Comparison of ENCODE assay signal across 8 cellular contexts in the genomic region with DNA sequence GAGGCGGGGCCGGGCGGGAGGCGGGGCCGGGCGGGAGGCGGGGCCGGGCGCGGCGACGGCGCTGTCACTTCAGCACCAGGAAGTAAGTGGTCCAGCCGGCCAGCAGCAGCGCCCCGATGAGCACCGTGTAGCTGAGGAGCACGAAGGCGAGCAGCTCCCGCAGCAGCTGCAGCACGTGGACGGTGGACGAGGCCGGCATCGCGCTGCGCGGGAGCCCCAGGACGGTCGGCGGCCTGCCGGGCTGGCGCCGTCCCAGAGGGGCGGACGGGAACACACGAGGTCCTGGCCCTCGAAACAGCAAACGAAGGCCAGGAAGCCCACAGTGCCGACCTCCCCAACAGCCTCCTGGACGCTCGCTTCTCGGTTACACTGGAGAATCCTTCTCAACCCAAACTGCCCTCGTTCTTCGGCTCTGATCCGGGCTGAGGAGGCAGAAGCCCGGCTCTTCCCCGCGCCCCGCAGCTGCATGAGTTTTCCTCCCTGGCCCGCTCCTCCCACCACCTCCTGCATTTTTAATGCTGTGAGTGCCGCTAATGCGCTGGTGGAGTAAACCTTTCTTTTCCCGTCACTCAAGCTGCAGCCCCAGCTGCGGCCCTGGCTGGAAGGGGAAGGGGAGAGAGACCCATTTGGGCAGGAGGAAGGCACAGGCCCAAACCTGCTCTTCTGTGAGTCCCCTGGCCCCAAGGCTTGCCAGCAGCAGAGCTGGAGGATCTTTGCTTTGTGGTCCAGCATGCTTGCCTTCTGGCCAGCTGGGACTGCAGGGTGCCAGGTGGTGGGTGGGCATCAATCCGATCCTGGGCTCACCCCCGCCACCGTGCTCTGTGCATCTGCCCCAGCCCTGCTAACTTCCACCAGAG. TPM values are rescaled to one million over a fixed set of nuclear protein-coding genes. Genes with fewer than 3 reads are reported as not detected.
A peak's percentile ranks its signal among the peaks of the same experiment; 100 is the strongest.
DNase-seq lines count a peak whose midpoint lies in the region; ATAC-seq, FAIRE-seq and TF ChIP-seq lines count a peak whose summit lies in the region.

No MANE protein-coding gene starts in this region.

- POLR2A ChIA-PET in CD4-positive, alpha-beta memory T cell (lab: Charles Lee; ENCODE audit: partially characterized antibody), result interaction anchor here (0.5 to 9.5 kb wide), 24 partner anchors 10 to 1139 kb away, joined by 3 to 155 read pairs (median 6); a partner anchor contains a TSS

- H3K4me1 Mint-ChIP-seq in CD4-positive, alpha-beta memory T cell, result peaks cover 26 to 53% (median 37%) of the 10 kb centered on the region in 4 donors
- H3K4me1 Mint-ChIP-seq in natural killer cell, result peaks cover 37 to 42% of the 10 kb centered on the region in 2 donors

- peak overlapping the region in 5 of 7 donors; percentile 24 to 93 (median 79) for H3K27ac Mint-ChIP-seq in CD4-positive, alpha-beta memory T cell
- peak overlapping the region; percentile 84 to 99 for H3K27ac Mint-ChIP-seq in natural killer cell

- no peaks in the 10 kb centered on the region for H3K9me3 Mint-ChIP-seq in CD4-positive, alpha-beta memory T cell
- no peaks in the 10 kb centered on the region for H3K9me3 Mint-ChIP-seq in natural killer cell

- peaks cover 19 to 45% of the 10 kb centered on the region in 2 donors for H3K36me3 Mint-ChIP-seq in CD4-positive, alpha-beta memory T cell
- no peaks in the 10 kb centered on the region for H3K36me3 Mint-ChIP-seq in natural killer cell

- no peak overlapping the region for H3K27ac ChIP-seq in CD4-positive, alpha-beta memory T cell (ENCODE audit: low read depth, low read length)

- DNase-seq in CD4-positive, alpha-beta memory T cell, result peak in 1 of 5 donors; percentile 9
- DNase-seq in bronchial epithelial cell (ENCODE audit: low read depth) (no peak), natural killer cell (peak; percentile 20), NCI-H1105 (lab: John Stamatoyannopoulos, UW) (no peak), GM03348 (ENCODE audit: low spot score) (no peak), hippocampal formation (lab: John Stamatoyannopoulos, UW) (no peak)
- no peak for DNase-seq in effector CD4-positive, alpha-beta T cell

- CTCF ChIA-PET in CD4-positive, alpha-beta memory T cell (lab: Charles Lee; ENCODE audit: partially characterized antibody), result interaction anchor here (0.6 to 5.4 kb wide), 5 partner anchors 15 to 132 kb away, joined by 3 to 28 read pairs (median 3); a partner anchor contains a TSS

- no peaks in the 10 kb centered on the region for H3K9me3 ChIP-seq in CD4-positive, alpha-beta memory T cell (ENCODE audit: control insufficient read depth in 1 of 2, low read length in 2 of 2)

- no peaks in the 10 kb centered on the region for H3K27me3 ChIP-seq in CD4-positive, alpha-beta memory T cell (ENCODE audit: insufficient read depth, low read length)
- no peaks in the 10 kb centered on the region for H3K27me3 ChIP-seq in bronchial epithelial cell (ENCODE audit: control insufficient read depth, insufficient read depth, low read length)

- FAIRE-seq in bronchial epithelial cell (lab: Jason Lieb, UNC), result peak; percentile 64

- intact Hi-C loops in CD4-positive, alpha-beta memory T cell (cut with micrococcal nuclease), result loop anchor here (1.0 to 10.0 kb wide), 9 partner anchors 18 to 822 kb away; a partner anchor contains a TSS
- intact Hi-C loops in natural killer cell (cut with micrococcal nuclease), result loop anchor here (2.0 to 5.0 kb wide), 3 partner anchors 40 to 1539 kb away; a partner anchor contains a TSS

- H3K4me3 Mint-ChIP-seq in CD4-positive, alpha-beta memory T cell, result peak overlapping the region; percentile 72 to 93 (median 82)
- peak overlapping the region; percentile 88 for H3K4me3 Mint-ChIP-seq in natural killer cell

- H3K27me3 Mint-ChIP-seq in CD4-positive, alpha-beta memory T cell, result no peaks in the 10 kb centered on the region
- H3K27me3 Mint-ChIP-seq in natural killer cell (ENCODE audit: low read depth in 2 of 2), result no peaks in the 10 kb centered on the region

- TF ChIP-seq CTCF in bronchial epithelial cell (IDR thresholded peaks at IDR 0.05; ENCODE audit: insufficient read depth, low read length, severe bottlenecking), result no peak
- no peak for TF ChIP-seq CTCF in natural killer cell (IDR thresholded peaks at IDR 0.05)

- peaks cover 24% of the 10 kb centered on the region for H3K36me3 ChIP-seq in CD4-positive, alpha-beta memory T cell (ENCODE audit: insufficient read depth, low read length)
- H3K36me3 ChIP-seq in bronchial epithelial cell (ENCODE audit: control insufficient read depth, insufficient read depth, low read length), result peaks cover 10% of the 10 kb centered on the region

- peaks cover 36% of the 10 kb centered on the region for H3K4me1 ChIP-seq in CD4-positive, alpha-beta memory T cell (ENCODE audit: insufficient read depth, low read length)

- H3K4me3 ChIP-seq in CD4-positive, alpha-beta memory T cell (ENCODE audit: low read length in 2 of 2), result peak overlapping the region in 1 of 2 donors; percentile 63
- H3K4me3 ChIP-seq in bronchial epithelial cell (ENCODE audit: low read depth, low read length), result peak overlapping the region; percentile 19

- ATAC-seq in HG03045 (IDR thresholded peaks at IDR 0.05; ENCODE audit: unreplicated experiment) (peak; percentile 46), natural killer cell (no peak)

RNA-seq across cellular contexts. Expression of a gene that starts 0.7 kb away (rescaled TPM):
- 10 to 100 TPM; 40.0 to 44.1 TPM for total RNA-seq in CD4-positive, alpha-beta memory T cell
- 10 to 100 TPM; 61.7 to 62.0 TPM for polyA plus RNA-seq in CD4-positive, alpha-beta memory T cell
- total RNA-seq in bronchial epithelial cell, result 52.9 and 78.7 TPM in 2 replicates
- 100 to 1,000 TPM in 2 of 3 donors, 10 to 100 TPM in 1; 84.8 to 102 (median 101) TPM for total RNA-seq in natural killer cell

RNA-seq across cellular contexts. Expression of a gene that starts 23.1 kb away (rescaled TPM):
- total RNA-seq in CD4-positive, alpha-beta memory T cell, result 1 to 10 TPM in 1 of 2 experiments, under 1 TPM in 1; 0.93 to 1.4 TPM
- polyA plus RNA-seq in CD4-positive, alpha-beta memory T cell, result under 1 TPM in 1 of 2 donors, not detected in 1; 0.10 TPM
- 0.53 and 2.0 TPM in 2 replicates for total RNA-seq in bronchial epithelial cell
- under 1 TPM; 0.25 to 0.68 (median 0.34) TPM for total RNA-seq in natural killer cell

RNA-seq across cellular contexts. Expression of a gene that starts 39.7 kb away (rescaled TPM):
- total RNA-seq in CD4-positive, alpha-beta memory T cell, result 10 to 100 TPM; 40.5 to 42.6 TPM
- 10 to 100 TPM; 33.2 to 39.1 TPM for polyA plus RNA-seq in CD4-positive, alpha-beta memory T cell
- total RNA-seq in bronchial epithelial cell (17.1 and 23.8 TPM in 2 replicates), natural killer cell (10 to 100 TPM; 19.2 to 26.3 (median 24.1) TPM)

RNA-seq across cellular contexts. Expression of a gene that starts 43.7 kb away (rescaled TPM):
- not detected for total RNA-seq in CD4-positive, alpha-beta memory T cell
- not detected for polyA plus RNA-seq in CD4-positive, alpha-beta memory T cell
- total RNA-seq in bronchial epithelial cell (under 0.01 and 0.51 TPM in 2 replicates), natural killer cell (10 to 100 TPM in 1 of 3 donors, 1 to 10 TPM in 2; 5.0 to 18.5 (median 8.5) TPM)

RNA-seq across cellular contexts. Expression of a gene that starts 52.6 kb away (rescaled TPM):
- total RNA-seq in CD4-positive, alpha-beta memory T cell, result not detected
- polyA plus RNA-seq in CD4-positive, alpha-beta memory T cell, result not detected
- not detected in 2 replicates for total RNA-seq in bronchial epithelial cell
- not detected for total RNA-seq in natural killer cell
